ENCODE assay signal across 9 cellular contexts in the genomic region with DNA sequence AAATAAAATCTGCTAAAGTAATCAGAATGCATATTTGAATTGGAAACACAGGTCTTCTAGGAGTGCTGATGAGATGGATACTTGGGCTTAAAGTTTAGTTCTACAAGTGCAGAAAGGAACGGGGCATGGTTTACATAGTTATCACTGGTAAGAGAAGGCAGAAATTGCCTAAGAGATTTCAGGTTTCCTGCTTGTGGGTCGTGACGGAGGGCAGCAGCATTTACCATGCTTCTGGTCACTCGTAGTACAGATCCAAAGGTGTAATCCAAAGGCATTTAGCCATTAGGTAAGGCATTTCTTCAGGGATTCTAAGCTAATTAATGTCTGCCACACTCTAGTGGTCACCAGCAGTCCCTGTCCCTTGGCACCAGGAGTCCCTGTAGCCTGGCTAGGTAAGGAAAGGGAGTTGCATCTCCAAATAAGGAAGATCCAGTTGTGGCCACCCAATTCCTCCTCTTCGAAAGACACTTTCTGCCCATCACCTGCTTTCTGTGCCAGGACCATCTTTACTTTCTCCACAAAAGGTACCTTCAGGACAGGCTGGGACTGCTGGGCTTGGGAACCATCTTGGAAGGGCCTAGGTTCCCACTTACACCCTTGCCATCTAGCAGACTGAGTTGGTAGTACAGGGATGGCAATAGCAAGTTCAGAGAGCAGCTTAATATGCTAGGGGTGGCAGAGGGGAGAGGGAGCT. TPM values are rescaled to one million over a fixed set of nuclear protein-coding genes. Genes with fewer than 3 reads are reported as not detected.
A peak's percentile ranks its signal among the peaks of the same experiment; 100 is the strongest.
DNase-seq lines count a peak whose midpoint lies in the region; ATAC-seq and TF ChIP-seq lines count a peak whose summit lies in the region.
"Had no signal": no experiment of that assay in that cellular context is flagged by ENCODE, and none has a peak within 500 bp of the region (broad histone marks: within the 10 kb centered on the region; RNA-seq: fewer than 3 reads in every experiment).

No MANE protein-coding gene starts in this region.

- H2AFZ ChIP-seq in Loucy (ENCODE audit: low read length) = peak overlapping the region; percentile 95; the same call in 1 of the 2 replicates

- intact Hi-C loops in CD4-positive, alpha-beta T cell (cut with DNase I, micrococcal nuclease) = loop anchor here (2.0 to 5.0 kb wide), 4 partner anchors 56 to 1170 kb away; a partner anchor contains a TSS

- no peak overlapping the region for H3K27ac ChIP-seq in CD4-positive, alpha-beta T cell (ENCODE audit: low read depth, low read length)
- H3K27ac ChIP-seq in cingulate gyrus (ENCODE audit: low read depth, low read length) = peak overlapping the region; percentile 99

- H4K20me1 ChIP-seq in Loucy (ENCODE audit: insufficient read depth, low read length, poor library complexity, severe bottlenecking) = peaks cover 3% of the 10 kb centered on the region

- H3K79me2 ChIP-seq in Loucy (ENCODE audit: insufficient read depth, low read length) = peaks cover 8% of the 10 kb centered on the region; the same call in 1 of the 2 replicates

- H3F3A ChIP-seq in Loucy (ENCODE audit: low read depth) = no peaks in the 10 kb centered on the region

- peaks cover 9% of the 10 kb centered on the region for H3K36me3 Mint-ChIP-seq in CD4-positive, alpha-beta T cell (ENCODE audit: low read depth)
- H3K36me3 Mint-ChIP-seq in neural crest cell (ENCODE audit: low read depth) = no peaks in the 10 kb centered on the region

- CTCF ChIA-PET in CD4-positive, alpha-beta T cell (lab: Charles Lee) = interaction anchor here (1.0 kb wide), 1 partner anchor 137 kb away, joined by 3 read pairs; no protein-coding TSS in a partner anchor

- H3K9me3 ChIP-seq in CD4-positive, alpha-beta T cell (ENCODE audit: control insufficient read depth, low read length) = no peaks in the 10 kb centered on the region
- H3K9me3 ChIP-seq in Loucy (ENCODE audit: insufficient read depth, low read depth, low read length) = no peaks in the 10 kb centered on the region

- DNase-seq in CD4-positive, alpha-beta T cell = no peak
- DNase-seq in neural crest cell (ENCODE audit: low read depth, low spot score) (no peak), GOT3 (lab: John Stamatoyannopoulos, UW) (no peak), NCI-H1694 treated with DMSO at 0.1 percent for 48 hours (lab: John Stamatoyannopoulos, UW) (no peak)

- no peaks in the 10 kb centered on the region for H3K9me3 Mint-ChIP-seq in CD4-positive, alpha-beta T cell
- H3K9me3 Mint-ChIP-seq in neural crest cell = no peaks in the 10 kb centered on the region

- H3K4me1 ChIP-seq in Loucy (ENCODE audit: insufficient read depth, low read length, poor library complexity, severe bottlenecking) = peaks cover 33% of the 10 kb centered on the region

- no peak for ATAC-seq in CD4-positive, alpha-beta T cell (ENCODE audit: poor library complexity)
- no peak for ATAC-seq in GM21825 (IDR thresholded peaks at IDR 0.05; ENCODE audit: unreplicated experiment)
- ATAC-seq in activated CD4-positive, CD25-positive, alpha-beta regulatory T cell treated with anti-CD3 and anti-CD28 coated beads, Interleukin-2, amount 50 U/mL, for 24 hours = no peak

- H3K9me2 ChIP-seq in Loucy (replicated peaks; ENCODE audit: low read depth, low read length) = no peaks in the 10 kb centered on the region

- H3K27me3 ChIP-seq in CD4-positive, alpha-beta T cell (ENCODE audit: control insufficient read depth, insufficient read depth, low read length) = no peaks in the 10 kb centered on the region
- H3K27me3 ChIP-seq in Loucy (ENCODE audit: insufficient read depth, low read length, poor library complexity, severe bottlenecking) = no peaks in the 10 kb centered on the region

- peaks cover 26% of the 10 kb centered on the region for H3K4me1 Mint-ChIP-seq in CD4-positive, alpha-beta T cell (ENCODE audit: low read depth)
- H3K4me1 Mint-ChIP-seq in neural crest cell = peaks cover 41% of the 10 kb centered on the region

- peak overlapping the region; percentile 100 for H3K27ac Mint-ChIP-seq in CD4-positive, alpha-beta T cell
- peak overlapping the region; percentile 100 for H3K27ac Mint-ChIP-seq in neural crest cell (ENCODE audit: unreplicated experiment)

- no peak for TF ChIP-seq CTCF in CD4-positive, alpha-beta T cell (IDR thresholded peaks at IDR 0.05)
- TF ChIP-seq CTCF in Loucy (conservative IDR thresholded peaks at IDR 0.05; ENCODE audit: low read length) = no peak
- no peak for TF ChIP-seq CTCF in neural crest cell (conservative IDR thresholded peaks at IDR 0.05)

- H3K27me3 Mint-ChIP-seq in CD4-positive, alpha-beta T cell = no peaks in the 10 kb centered on the region
- H3K27me3 Mint-ChIP-seq in neural crest cell (ENCODE audit: low read depth) = no peaks in the 10 kb centered on the region

- H3K9ac ChIP-seq in Loucy (ENCODE audit: low read depth, low read length, poor library complexity, severe bottlenecking) = peak overlapping the region; percentile 78

- H3K36me3 ChIP-seq in Loucy (ENCODE audit: insufficient read depth, low read length) = no peaks in the 10 kb centered on the region

- H3K4me3 Mint-ChIP-seq in CD4-positive, alpha-beta T cell = peak overlapping the region; percentile 100
- peak overlapping the region; percentile 98 for H3K4me3 Mint-ChIP-seq in neural crest cell

- POLR2A ChIA-PET in CD4-positive, alpha-beta T cell (lab: Charles Lee) = interaction anchor here (0.9 to 2.2 kb wide), 4 partner anchors 14 to 438 kb away, joined by 3 to 30 read pairs (median 5); a partner anchor contains a TSS

- peak overlapping the region; percentile 89 for H3K4me2 ChIP-seq in Loucy (ENCODE audit: low read depth, low read length, poor library complexity, severe bottlenecking)

- H3K4me3 ChIP-seq in Loucy (ENCODE audit: low read length, poor library complexity, severe bottlenecking) = peak overlapping the region; percentile 76

RNA-seq across cellular contexts. Expression of a gene that starts 1.5 kb away (rescaled TPM):
- 1 to 10 TPM; 5.6 to 5.7 TPM for total RNA-seq in CD4-positive, alpha-beta T cell
- total RNA-seq in neural crest cell = 24.5 and 27.3 TPM in 2 replicates

RNA-seq across cellular contexts. Expression of a gene that starts 1.7 kb away (rescaled TPM):
- total RNA-seq in CD4-positive, alpha-beta T cell = 1 to 10 TPM; 7.6 to 8.2 TPM
- total RNA-seq in neural crest cell = 46.0 and 46.8 TPM in 2 replicates

RNA-seq across cellular contexts. Expression of a gene that starts 51.4 kb away (rescaled TPM):
- not detected for total RNA-seq in CD4-positive, alpha-beta T cell
- total RNA-seq in neural crest cell = not detected in 2 replicates
- total RNA-seq: dermis microvascular lymphatic vessel endothelial cell had no signal

RNA-seq across cellular contexts. Expression of a gene that starts 54.5 kb away (rescaled TPM):
- total RNA-seq in CD4-positive, alpha-beta T cell = 1 to 10 TPM; 4.9 to 5.1 TPM
- total RNA-seq in neural crest cell = 19.1 and 20.2 TPM in 2 replicates

RNA-seq across cellular contexts. Expression of a gene that starts 54.8 kb away (rescaled TPM):
- total RNA-seq in CD4-positive, alpha-beta T cell = under 1 TPM in 1 of 2 experiments, not detected in 1; 0.34 TPM
- total RNA-seq in neural crest cell = 4.3 and 7.8 TPM in 2 replicates
